Comparison of ENCODE assay signal across 8 cellular contexts in the genomic region with DNA sequence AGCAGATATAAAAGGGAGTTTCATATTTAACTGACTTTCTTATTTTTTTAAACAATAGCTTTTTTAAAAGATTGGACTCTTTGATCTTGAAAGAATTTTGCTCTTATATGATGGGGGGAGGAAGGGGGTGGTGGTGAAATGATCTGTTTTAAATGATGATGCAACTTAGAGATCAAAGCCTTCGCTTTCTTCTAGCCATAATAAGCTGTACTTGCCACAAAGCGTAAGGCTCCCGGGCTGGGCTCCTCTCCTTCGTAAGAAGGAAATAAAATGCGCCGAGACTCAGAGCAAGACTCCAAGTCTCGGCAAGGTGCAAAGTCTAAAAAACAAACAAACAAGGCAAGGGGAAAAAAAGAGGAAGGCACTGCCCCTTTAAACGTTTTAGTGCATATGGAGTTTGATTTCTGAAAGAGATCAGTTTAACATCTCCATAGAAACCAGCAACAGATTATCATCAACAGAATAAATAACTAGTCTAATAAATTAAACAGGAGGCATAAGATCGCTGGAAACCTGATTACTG. TPM values are rescaled to one million over a fixed set of nuclear protein-coding genes. Genes with fewer than 3 reads are reported as not detected.
DNase-seq lines count a peak whose midpoint lies in the region; ATAC-seq, FAIRE-seq and TF ChIP-seq lines count a peak whose summit lies in the region.

No MANE protein-coding gene starts in this region.

- H3K9me3 ChIP-seq in keratinocyte (ENCODE audit: control insufficient read depth, low read depth, low read length): no peaks in the 10 kb centered on the region

- H4K20me1 ChIP-seq in keratinocyte (ENCODE audit: control insufficient read depth, extremely low read depth, insufficient read depth, low read length): no peaks in the 10 kb centered on the region

- H2AFZ ChIP-seq in keratinocyte (ENCODE audit: control insufficient read depth, low read length): no peak overlapping the region

- H3K9me1 ChIP-seq in keratinocyte (ENCODE audit: control insufficient read depth, extremely low read depth, insufficient read depth, low read length): no peaks in the 10 kb centered on the region

- H3K4me1 Mint-ChIP-seq in activated T-cell treated with anti-CD3 and anti-CD28 coated beads, Interleukin-2, amount 50 U/mL, for 72 hours (ENCODE audit: low read depth): peaks cover 18% of the 10 kb centered on the region
- peaks cover 5% of the 10 kb centered on the region for H3K4me1 Mint-ChIP-seq in type B pancreatic cell (ENCODE audit: unreplicated experiment)

- no peak overlapping the region for H3K27ac Mint-ChIP-seq in activated T-cell treated with anti-CD3 and anti-CD28 coated beads, Interleukin-2, amount 50 U/mL, for 72 hours
- H3K27ac Mint-ChIP-seq in type B pancreatic cell: peak overlapping the region; percentile 84

- H3K27ac ChIP-seq in VCaP: peak overlapping the region; percentile 97
- no peak overlapping the region for H3K27ac ChIP-seq in keratinocyte (ENCODE audit: control insufficient read depth, insufficient read depth, low read length)

- dilution Hi-C loops in keratinocyte (cut with MboI; ENCODE audit: extremely low pct_ligation_motif_present, low sequenced_read_pairs): no loop called here

- peak overlapping the region; percentile 96 for H3K4me2 ChIP-seq in keratinocyte (ENCODE audit: control insufficient read depth, extremely low read depth, insufficient read depth, low read depth, low read length)

- H3K9ac ChIP-seq in keratinocyte (ENCODE audit: control insufficient read depth, extremely low read depth, insufficient read depth, low read length): peak overlapping the region; percentile 60

- H3K4me3 ChIP-seq in keratinocyte (ENCODE audit: control insufficient read depth in 2 of 3, extremely low read depth in 1 of 3, insufficient read depth in 2 of 3, low read depth in 1 of 3, low read length in 3 of 3): peak overlapping the region in 2 of 3 experiments; percentile 79 to 82

- H3K9me3 Mint-ChIP-seq in activated T-cell treated with anti-CD3 and anti-CD28 coated beads, Interleukin-2, amount 50 U/mL, for 72 hours: no peaks in the 10 kb centered on the region
- H3K9me3 Mint-ChIP-seq in type B pancreatic cell: no peaks in the 10 kb centered on the region

- no peaks in the 10 kb centered on the region for H3K36me3 ChIP-seq in keratinocyte (ENCODE audit: control insufficient read depth in 2 of 2, extremely low read depth in 1 of 2, insufficient read depth in 2 of 2, low read length in 2 of 2)

- no peak for ATAC-seq in activated T-cell treated with anti-CD3 and anti-CD28 coated beads, Interleukin-2, amount 50 U/mL, for 72 hours (replicated peaks in 1 of 2)

- H3K27me3 ChIP-seq in keratinocyte (ENCODE audit: control insufficient read depth, extremely low read depth, insufficient read depth, low read length): peaks cover 4% of the 10 kb centered on the region

- no peak for DNase-seq in activated T-cell treated with anti-CD3 and anti-CD28 coated beads, Interleukin-2, amount 50 U/mL, for 72 hours
- DNase-seq in activated T-cell treated with anti-CD3 and anti-CD28 coated beads, Interleukin-2, amount 50 U/mL, for 1 hour: no peak
- DNase-seq in keratinocyte (ENCODE audit: low read depth, low spot score) (no peak), type B pancreatic cell (ENCODE audit: extremely low spot score, unreplicated experiment) (no peak), GOT3 (lab: John Stamatoyannopoulos, UW) (no peak), epidermal melanocyte (ENCODE audit: insufficient read length, low spot score) (no peak), pons (ENCODE audit: low spot score) (no peak)

- H3K4me1 ChIP-seq in keratinocyte (ENCODE audit: control insufficient read depth, extremely low read depth, insufficient read depth, low read length): peaks cover 17% of the 10 kb centered on the region

- TF ChIP-seq CTCF in VCaP (conservative IDR thresholded peaks at IDR 0.05): no peak
- no peak for TF ChIP-seq CTCF in keratinocyte (optimal IDR thresholded peaks at IDR 0.05 in 1 of 3, IDR thresholded peaks at IDR 0.05 in 1 of 3, conservative IDR thresholded peaks at IDR 0.05 in 1 of 3; ENCODE audit: extremely low read depth in 1 of 3, insufficient read depth in 2 of 3, low read length in 3 of 3)
- TF ChIP-seq CTCF in type B pancreatic cell (conservative IDR thresholded peaks at IDR 0.05): no peak

- peaks cover 15% of the 10 kb centered on the region for H3K79me2 ChIP-seq in keratinocyte (ENCODE audit: control insufficient read depth, insufficient read depth, low read length)

- peaks cover 44% of the 10 kb centered on the region for H3K27me3 Mint-ChIP-seq in activated T-cell treated with anti-CD3 and anti-CD28 coated beads, Interleukin-2, amount 50 U/mL, for 72 hours (ENCODE audit: low read depth)
- H3K27me3 Mint-ChIP-seq in type B pancreatic cell: peaks cover 38% of the 10 kb centered on the region

- FAIRE-seq in keratinocyte (lab: Jason Lieb, UNC): no peak

- peaks cover 0 to 1% of the 10 kb centered on the region in 2 donors for H3K36me3 Mint-ChIP-seq in activated T-cell treated with anti-CD3 and anti-CD28 coated beads, Interleukin-2, amount 50 U/mL, for 72 hours (ENCODE audit: insufficient read depth in 2 of 2)
- no peaks in the 10 kb centered on the region for H3K36me3 Mint-ChIP-seq in type B pancreatic cell

- peak overlapping the region; percentile 68 to 84 for H3K4me3 Mint-ChIP-seq in activated T-cell treated with anti-CD3 and anti-CD28 coated beads, Interleukin-2, amount 50 U/mL, for 72 hours
- H3K4me3 Mint-ChIP-seq in type B pancreatic cell: peak overlapping the region; percentile 88

RNA-seq across cellular contexts. Expression of gene CASZ1, which starts 3.3 kb away (rescaled TPM):
- 10 to 100 TPM; 14.7 to 15.5 TPM for total RNA-seq in activated T-cell treated with anti-CD3 and anti-CD28 coated beads, Interleukin-2, amount 50 U/mL, for 72 hours
- 2.8 to 5.0 TPM (median 4.4 TPM) in 3 replicates for polyA plus RNA-seq in keratinocyte
- polyA plus RNA-seq in keratinocyte (2011; ENCODE audit: low read depth): 66.1 TPM
- 2.4 and 4.8 TPM in 2 replicates for polyA plus RNA-seq in keratinocyte (2011; cell fraction: cytosol; rRNA removed)
- 18.6 and 23.7 TPM in 2 replicates for polyA plus RNA-seq in keratinocyte (2011; cell fraction: nucleus; rRNA removed)
- polyA plus RNA-seq in keratinocyte (2012; ENCODE audit: low replicate concordance): 5.9 and 27.8 TPM in 2 replicates
- 5.2 to 17.9 TPM (median 7.7 TPM) in 3 replicates for polyA minus RNA-seq in keratinocyte
- polyA minus RNA-seq in keratinocyte (2011; cell fraction: cytosol; rRNA and poly(A)+ RNA removed): 9.6 TPM
- 17.5 and 18.8 TPM in 2 replicates for polyA minus RNA-seq in keratinocyte (2011; cell fraction: nucleus; rRNA and poly(A)+ RNA removed)
- 15.7 and 37.5 TPM in 2 replicates for total RNA-seq in type B pancreatic cell (ENCODE audit: low replicate concordance)
